ENCODE assay signal across 8 cellular contexts in genomic region chr1:182595641-182596240, GRCh38. TPM values are rescaled to one million over a fixed set of nuclear protein-coding genes. Genes with fewer than 3 reads are reported as not detected.
A peak's percentile ranks its signal among the peaks of the same experiment; 100 is the strongest.
DNase-seq lines count a peak whose midpoint lies in the region; ATAC-seq and TF ChIP-seq lines count a peak whose summit lies in the region.

No MANE protein-coding gene starts in this region.

- H3K36me3 Mint-ChIP-seq in activated naive CD4-positive, alpha-beta T cell treated with anti-CD3 and anti-CD28 coated beads, Interleukin-2, amount 10 ng/mL, durations not matched to agents 7 days and 5 days = no peaks in the 10 kb centered on the region
- no peaks in the 10 kb centered on the region for H3K36me3 Mint-ChIP-seq in progenitor cell of endocrine pancreas (ENCODE audit: insufficient read depth)

- no peak overlapping the region for H3K4me3 Mint-ChIP-seq in activated naive CD4-positive, alpha-beta T cell treated with anti-CD3 and anti-CD28 coated beads, Interleukin-2, amount 10 ng/mL, durations not matched to agents 7 days and 5 days
- H3K4me3 Mint-ChIP-seq in progenitor cell of endocrine pancreas (ENCODE audit: low read depth) = no peak overlapping the region

- no peak overlapping the region for H2AFZ ChIP-seq in Karpas-422 (ENCODE audit: low read length)

- DNase-seq in DMS53 treated with DMSO at 0.1 percent for 48 hours (lab: John Stamatoyannopoulos, UW; ENCODE audit: unreplicated experiment) (peak; percentile 70), Karpas-422 (peak; percentile 86), SJCRH30 (peak; percentile 69 to 86), glomerular visceral epithelial cell (ENCODE audit: extremely low spot score) (peak; percentile 38), progenitor cell of endocrine pancreas (ENCODE audit: low spot score, unreplicated experiment) (peak; percentile 47)
- peak; percentile 74 for DNase-seq in activated naive CD4-positive, alpha-beta T cell treated with anti-CD3 and anti-CD28 coated beads, Interleukin-2, amount 10 ng/mL, durations not matched to agents 7 days and 5 days

- peaks cover 11% of the 10 kb centered on the region; the same call in 1 of the 2 replicates for H4K20me1 ChIP-seq in Karpas-422 (ENCODE audit: insufficient read depth, low read depth, low read length)

- no peak overlapping the region for H3K4me2 ChIP-seq in Karpas-422 (ENCODE audit: low read depth, low read length, poor library complexity, severe bottlenecking)

- TF ChIP-seq CTCF in progenitor cell of endocrine pancreas (IDR thresholded peaks at IDR 0.05; ENCODE audit: unreplicated experiment) = peak; percentile 85

- H3K4me1 Mint-ChIP-seq in activated naive CD4-positive, alpha-beta T cell treated with anti-CD3 and anti-CD28 coated beads, Interleukin-2, amount 10 ng/mL, durations not matched to agents 7 days and 5 days = peaks cover 4% of the 10 kb centered on the region
- H3K4me1 Mint-ChIP-seq in progenitor cell of endocrine pancreas (ENCODE audit: low read depth) = peaks cover 10% of the 10 kb centered on the region

- H3K27ac ChIP-seq in Karpas-422 (ENCODE audit: low read length) (no peak overlapping the region), SJCRH30 (no peak overlapping the region)

- no peaks in the 10 kb centered on the region for H3K9me2 ChIP-seq in Karpas-422 (replicated peaks; ENCODE audit: insufficient read depth, low read length)

- H3K27me3 ChIP-seq in Karpas-422 (ENCODE audit: low read length) (no peaks in the 10 kb centered on the region), SJCRH30 (no peaks in the 10 kb centered on the region)

- no peaks in the 10 kb centered on the region for H3K9me3 Mint-ChIP-seq in activated naive CD4-positive, alpha-beta T cell treated with anti-CD3 and anti-CD28 coated beads, Interleukin-2, amount 10 ng/mL, durations not matched to agents 7 days and 5 days
- no peaks in the 10 kb centered on the region for H3K9me3 Mint-ChIP-seq in progenitor cell of endocrine pancreas (ENCODE audit: low read depth)

- H3K9me3 ChIP-seq in Karpas-422 (ENCODE audit: low read length) (no peaks in the 10 kb centered on the region), SJCRH30 (replicated peaks) (no peaks in the 10 kb centered on the region)

- ATAC-seq in HG02973 (IDR thresholded peaks at IDR 0.05; ENCODE audit: unreplicated experiment) = no peak
- ATAC-seq in GM19324 (IDR thresholded peaks at IDR 0.05; ENCODE audit: low FRiP score, unreplicated experiment) = no peak

- H3K79me2 ChIP-seq in Karpas-422 (ENCODE audit: low read length) = no peaks in the 10 kb centered on the region

- H3K27me3 Mint-ChIP-seq in activated naive CD4-positive, alpha-beta T cell treated with anti-CD3 and anti-CD28 coated beads, Interleukin-2, amount 10 ng/mL, durations not matched to agents 7 days and 5 days = peaks cover 40% of the 10 kb centered on the region
- H3K27me3 Mint-ChIP-seq in progenitor cell of endocrine pancreas = peaks cover 8% of the 10 kb centered on the region

- H3K36me3 ChIP-seq in Karpas-422 (ENCODE audit: insufficient read depth, low read length) (peaks cover 11% of the 10 kb centered on the region), SJCRH30 (peaks cover 24% of the 10 kb centered on the region)

- peaks cover 6% of the 10 kb centered on the region for H3K4me1 ChIP-seq in Karpas-422 (ENCODE audit: low read length)
- no peaks in the 10 kb centered on the region; the same call in 1 of the 2 replicates for H3K4me1 ChIP-seq in SJCRH30

- H3K27ac Mint-ChIP-seq in activated naive CD4-positive, alpha-beta T cell treated with anti-CD3 and anti-CD28 coated beads, Interleukin-2, amount 10 ng/mL, durations not matched to agents 7 days and 5 days = no peak overlapping the region
- H3K27ac Mint-ChIP-seq in progenitor cell of endocrine pancreas = no peak overlapping the region

- CTCF ChIA-PET in activated naive CD4-positive, alpha-beta T cell treated with anti-CD3 and anti-CD28 coated beads, Interleukin-2, amount 10 ng/mL, durations not matched to agents 7 days and 5 days (lab: Charles Lee) = interaction anchor here (0.6 to 22.4 kb wide), 16 partner anchors 7 to 515 kb away, joined by 3 to 717 read pairs (median 6); partner anchors contain the start of genes NPL and RGSL1

- H3K4me3 ChIP-seq in Karpas-422 (ENCODE audit: low read length) (no peak overlapping the region), SJCRH30 (no peak overlapping the region)

- no peak overlapping the region for H3K9ac ChIP-seq in Karpas-422 (ENCODE audit: low read length)

RNA-seq across cellular contexts. Expression of gene RNASEL, which starts 6.7 kb away (rescaled TPM):
- 11.8 and 17.3 TPM in 2 replicates for total RNA-seq in Karpas-422 (2014; rRNA removed; shearing (Covaris generic); ENCODE audit: low replicate concordance)
- 1.2 and 1.5 TPM in 2 replicates for total RNA-seq in SJCRH30 (2014; rRNA removed; shearing (Covaris generic))
- total RNA-seq in progenitor cell of endocrine pancreas = 4.2 and 4.4 TPM in 2 replicates

RNA-seq across cellular contexts. Expression of gene RGS16, which starts 8.4 kb away (rescaled TPM):
- total RNA-seq in Karpas-422 (2014; rRNA removed; shearing (Covaris generic); ENCODE audit: low replicate concordance) = 19.0 and 27.7 TPM in 2 replicates
- total RNA-seq in SJCRH30 (2014; rRNA removed; shearing (Covaris generic)) = 96.7 and 101 TPM in 2 replicates
- total RNA-seq in progenitor cell of endocrine pancreas = 0.98 and 1.5 TPM in 2 replicates
